ENCODE assay signal across 8 cellular contexts in the genomic region with DNA sequence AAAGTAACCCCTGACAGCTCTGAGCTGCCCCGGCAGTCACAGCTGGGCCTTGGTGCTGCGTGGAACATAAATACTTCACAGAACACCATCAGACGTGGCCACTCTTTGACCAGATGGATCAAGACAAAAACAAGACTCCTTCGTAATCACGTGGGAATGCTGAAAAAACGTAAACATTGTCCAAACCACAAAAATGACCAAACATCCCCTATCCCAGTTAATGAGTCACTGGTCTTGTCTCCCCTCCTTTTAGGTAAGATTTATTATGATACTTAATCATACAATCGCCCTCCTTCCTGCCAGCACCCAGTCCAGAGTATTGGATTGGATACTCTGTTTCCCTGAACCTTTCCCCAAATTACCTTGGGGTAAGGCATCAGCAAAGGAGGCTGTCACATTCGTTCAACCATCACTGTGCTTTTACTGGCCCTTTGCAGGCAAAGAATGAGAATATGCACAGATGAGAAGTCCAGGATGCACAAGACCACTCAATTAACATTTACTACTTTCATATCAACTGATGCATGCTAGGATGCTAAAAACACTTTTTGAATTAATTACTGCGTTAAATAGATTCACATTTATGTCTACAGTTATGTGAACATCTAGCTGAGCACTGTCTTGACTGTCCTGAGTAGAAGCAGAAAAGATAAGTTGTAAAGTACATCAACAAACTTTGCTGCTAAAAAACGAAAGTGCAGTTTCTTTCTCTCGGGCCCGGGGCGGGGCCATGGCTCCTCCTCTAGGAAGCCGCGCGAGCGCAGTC. TPM values are rescaled to one million over a fixed set of nuclear protein-coding genes. Genes with fewer than 3 reads are reported as not detected.
DNase-seq lines count a peak whose midpoint lies in the region; ATAC-seq and TF ChIP-seq lines count a peak whose summit lies in the region.

No MANE protein-coding gene starts in this region.

- peak; percentile 90 for DNase-seq in ELR (ENCODE audit: low read depth)
- DNase-seq in activated T-helper 1 cell treated with anti-CD3 and anti-CD28 coated beads, Interleukin-12 subunit alpha, Interleukin-12 subunit beta, Interleukin-2, Interleukin-4 antibody, amounts not matched to agents 30 ng/mL and 10 ng/mL and 1 ng/mL, durations not matched to agents 14 hours and 24 hours and 36 hours (ENCODE audit: low spot score): no peak
- no peak for DNase-seq in stomach
- DNase-seq in NCI-H1694 (lab: John Stamatoyannopoulos, UW): no peak
- no peak for DNase-seq in mucosa of descending colon
- no peak for DNase-seq in stimulated activated CD4-positive, alpha-beta T cell treated with anti-CD3 and anti-CD28 coated beads, Interleukin-4, amount 100 ng/mL, for 4 hours

- H3K9me3 ChIP-seq in stomach (no peaks in the 10 kb centered on the region), mucosa of descending colon (no peaks in the 10 kb centered on the region)

- H3K4me1 ChIP-seq in stomach (peaks cover 0 to 22% (median 11%) of the 10 kb centered on the region in 4 donors), mucosa of descending colon (ENCODE audit: low read depth) (peaks cover 2% of the 10 kb centered on the region)

- H3K36me3 Mint-ChIP-seq in activated T-helper 1 cell treated with anti-CD3 and anti-CD28 coated beads, Interleukin-12 subunit alpha, Interleukin-12 subunit beta, Interleukin-2, Interleukin-4 antibody, amounts not matched to agents 30 ng/mL and 10 ng/mL and 1 ng/mL, durations not matched to agents 14 hours and 24 hours and 36 hours (ENCODE audit: low read depth): peaks cover 7% of the 10 kb centered on the region

- H3K27me3 Mint-ChIP-seq in activated T-helper 1 cell treated with anti-CD3 and anti-CD28 coated beads, Interleukin-12 subunit alpha, Interleukin-12 subunit beta, Interleukin-2, Interleukin-4 antibody, amounts not matched to agents 30 ng/mL and 10 ng/mL and 1 ng/mL, durations not matched to agents 14 hours and 24 hours and 36 hours (ENCODE audit: insufficient read depth): no peaks in the 10 kb centered on the region

- H3K27ac ChIP-seq in stomach: peak overlapping the region; percentile 59 to 97 (median 92)

- intact Hi-C loops in activated T-helper 1 cell treated with anti-CD3 and anti-CD28 coated beads, Interleukin-12 subunit alpha, Interleukin-12 subunit beta, Interleukin-2, Interleukin-4 antibody, amounts not matched to agents 30 ng/mL and 10 ng/mL and 1 ng/mL, durations not matched to agents 14 hours and 24 hours and 36 hours (cut with micrococcal nuclease): loop anchor here (1.0 to 10.0 kb wide), 12 partner anchors 17 to 1682 kb away; partner anchors contain the start of genes FANCB, MOSPD2, OFD1 and PIGA
- intact Hi-C loops in stomach (cut with DNase I; ENCODE audit: low total_unique reads): no loop called here
- intact Hi-C loops in mucosa of descending colon (cut with DNase I, micrococcal nuclease): loop anchor here in 1 of 2 donors (10.0 kb wide), 1 partner anchor 382 kb away; no protein-coding TSS in a partner anchor

- TF ChIP-seq CTCF in stomach (IDR thresholded peaks at IDR 0.05) (no peak), mucosa of descending colon (IDR thresholded peaks at IDR 0.05) (no peak)

- no peaks in the 10 kb centered on the region for H3K27me3 ChIP-seq in stomach

- H3K4me1 Mint-ChIP-seq in activated T-helper 1 cell treated with anti-CD3 and anti-CD28 coated beads, Interleukin-12 subunit alpha, Interleukin-12 subunit beta, Interleukin-2, Interleukin-4 antibody, amounts not matched to agents 30 ng/mL and 10 ng/mL and 1 ng/mL, durations not matched to agents 14 hours and 24 hours and 36 hours (ENCODE audit: low read depth): peaks cover 27% of the 10 kb centered on the region

- H3K4me3 ChIP-seq in iPS-11a (ENCODE audit: low read depth, low read length) (peak overlapping the region; percentile 35), stomach (peak overlapping the region; percentile 47 to 66 (median 60)), mucosa of descending colon (no peak overlapping the region)

- peak overlapping the region; percentile 88 for H3K4me3 Mint-ChIP-seq in activated T-helper 1 cell treated with anti-CD3 and anti-CD28 coated beads, Interleukin-12 subunit alpha, Interleukin-12 subunit beta, Interleukin-2, Interleukin-4 antibody, amounts not matched to agents 30 ng/mL and 10 ng/mL and 1 ng/mL, durations not matched to agents 14 hours and 24 hours and 36 hours

- no peaks in the 10 kb centered on the region for H3K9me3 Mint-ChIP-seq in activated T-helper 1 cell treated with anti-CD3 and anti-CD28 coated beads, Interleukin-12 subunit alpha, Interleukin-12 subunit beta, Interleukin-2, Interleukin-4 antibody, amounts not matched to agents 30 ng/mL and 10 ng/mL and 1 ng/mL, durations not matched to agents 14 hours and 24 hours and 36 hours

- no peak for TF ChIP-seq EP300 in stomach (IDR thresholded peaks at IDR 0.05)

- ATAC-seq in HG02973 (IDR thresholded peaks at IDR 0.05; ENCODE audit: unreplicated experiment): peak; percentile 6
- no peak for ATAC-seq in mucosa of descending colon

- TF ChIP-seq POLR2A in stomach (IDR thresholded peaks at IDR 0.05): no peak

- 8 to 20% (median 14%) methylated on average over 14 to 17 of the region's 17 CpGs for WGBS in stomach, 5 donors

- H3K27ac Mint-ChIP-seq in activated T-helper 1 cell treated with anti-CD3 and anti-CD28 coated beads, Interleukin-12 subunit alpha, Interleukin-12 subunit beta, Interleukin-2, Interleukin-4 antibody, amounts not matched to agents 30 ng/mL and 10 ng/mL and 1 ng/mL, durations not matched to agents 14 hours and 24 hours and 36 hours: peak overlapping the region; percentile 92

- peaks cover 0 to 5% (median 2%) of the 10 kb centered on the region in 4 donors for H3K36me3 ChIP-seq in stomach
- no peaks in the 10 kb centered on the region for H3K36me3 ChIP-seq in mucosa of descending colon (ENCODE audit: low read depth)

RNA-seq across cellular contexts. Expression of gene TCEANC, which starts 0.5 kb away (rescaled TPM):
- total RNA-seq in activated T-helper 1 cell treated with anti-CD3 and anti-CD28 coated beads, Interleukin-12 subunit alpha, Interleukin-12 subunit beta, Interleukin-2, Interleukin-4 antibody, amounts not matched to agents 30 ng/mL and 10 ng/mL and 1 ng/mL, durations not matched to agents 14 hours and 24 hours and 36 hours: 3.9 and 5.0 TPM in 2 replicates
- total RNA-seq in stomach: 10 to 100 TPM in 2 of 5 donors, 1 to 10 TPM in 3; 3.2 to 25.7 (median 5.9) TPM
- 1 to 10 TPM; 1.2 to 3.8 (median 1.2) TPM for polyA plus RNA-seq in stomach
- 1 to 10 TPM; 4.0 to 5.3 (median 4.8) TPM for total RNA-seq in mucosa of descending colon

RNA-seq across cellular contexts. Expression of gene RAB9A, which starts 36.5 kb away (rescaled TPM):
- total RNA-seq in activated T-helper 1 cell treated with anti-CD3 and anti-CD28 coated beads, Interleukin-12 subunit alpha, Interleukin-12 subunit beta, Interleukin-2, Interleukin-4 antibody, amounts not matched to agents 30 ng/mL and 10 ng/mL and 1 ng/mL, durations not matched to agents 14 hours and 24 hours and 36 hours: 9.4 and 11.8 TPM in 2 replicates
- total RNA-seq in stomach (10 to 100 TPM in 3 of 5 donors, 1 to 10 TPM in 2; 2.6 to 55.1 (median 10.4) TPM), mucosa of descending colon (10 to 100 TPM; 38.1 to 49.5 (median 40.8) TPM)
- 10 to 100 TPM; 12.4 to 33.6 (median 26.6) TPM for polyA plus RNA-seq in stomach
